Comparison of ENCODE assay signal across 18 cellular contexts in genomic region chr4:113050837-113051236, GRCh38.
"Had no signal": no experiment of that assay in that cellular context is flagged by ENCODE, and none has a peak within 500 bp of the region (broad histone marks: within the 10 kb centered on the region; RNA-seq: fewer than 3 reads in every experiment).

No MANE protein-coding gene starts in this region.

- H3K79me2 ChIP-seq: hepatocyte had no signal

- ATAC-seq: activated CD8-positive, alpha-beta T cell treated with anti-CD3 and anti-CD28 coated beads for 36 hours; activated T-cell treated with anti-CD3 and anti-CD28 coated beads, Interleukin-2, amount 50 U/mL, for 72 hours; left cardiac atrium; sciatic nerve; stimulated activated naive CD8-positive, alpha-beta T cell treated with anti-CD3 and anti-CD28 coated beads, Interleukin-15, Interleukin-2, amounts not matched to agents 100 U/mL and 50 U/mL, for 24 hours; T-cell had no signal

- H3K4me2 ChIP-seq: hepatocyte had no signal

- H3K36me3 ChIP-seq: ascending aorta, colonic mucosa, thoracic aorta, WERI-Rb-1 had no signal

- H3K4me1 ChIP-seq: ascending aorta, colonic mucosa had no signal

- H2AFZ ChIP-seq: hepatocyte had no signal

- H3K27ac ChIP-seq: ascending aorta, colonic mucosa, hepatocyte, thoracic aorta, WERI-Rb-1 had no signal

- DNase-seq: activated CD4-positive, alpha-beta T cell treated with anti-CD3 and anti-CD28 coated beads for 4 hours; activated CD8-positive, alpha-beta memory T cell treated with anti-CD3 and anti-CD28 coated beads, Interleukin-2, amount 50 U/mL, for 4 hours; activated CD8-positive, alpha-beta T cell treated with anti-CD3 and anti-CD28 coated beads for 36 hours; activated T-cell treated with anti-CD3 and anti-CD28 coated beads, Interleukin-2, amount 50 U/mL, for 72 hours; colonic mucosa; effector memory CD4-positive, alpha-beta T cell; left cardiac atrium; naive B cell; stimulated activated CD4-positive, alpha-beta T cell treated with anti-CD3 and anti-CD28 coated beads, Interleukin-2, amount 100 ng/mL, for 24 hours; stimulated activated naive CD8-positive, alpha-beta T cell treated with anti-CD3 and anti-CD28 coated beads, Interleukin-15, Interleukin-2, amounts not matched to agents 100 U/mL and 50 U/mL, for 24 hours; T-cell; T1000; WERI-Rb-1 had no signal

- H3K9me3 ChIP-seq: ascending aorta, colonic mucosa, thoracic aorta had no signal

- H3K4me3 ChIP-seq: ascending aorta, colonic mucosa, hepatocyte, lung, thoracic aorta had no signal

- H3K27me3 ChIP-seq: ascending aorta, colonic mucosa, hepatocyte had no signal
